ENCODE assay signal across 1 cellular context in genomic region chr15:88638626-88639372, GRCh38.
TF ChIP-seq lines count a peak whose summit lies in the region.

TSS of gene ISG20 (plus strand) at chr15:88639016. CDS start at chr15:88639367, 351 bp downstream.

TF ChIP-seq in HepG2, 621 proteins besides CTCF, POLR2A, EP300 and RAD21 (continued from another document and continues in another):
- TF ChIP-seq RERE (CRISPR knock-in tag; IDR thresholded peaks at IDR 0.05; ENCODE audit: low read depth) (no peak; the same call in 1 of the 2 replicates), SIN3A (IDR thresholded peaks at IDR 0.05; ENCODE audit: borderline replicate concordance, low read depth, low read length) (peak; percentile 63; the same call in 1 of the 2 replicates), MIER2 (CRISPR knock-in tag; IDR thresholded peaks at IDR 0.05) (peak; percentile 35; the same call in 1 of the 2 replicates), HOXD1 (CRISPR knock-in tag; IDR thresholded peaks at IDR 0.05) (peak; percentile 43; the same call in 1 of the 2 replicates), ZBED4 (CRISPR knock-in tag; IDR thresholded peaks at IDR 0.05; ENCODE audit: borderline replicate concordance) (peak; percentile 94), ZNF639 (CRISPR knock-in tag; conservative IDR thresholded peaks at IDR 0.05) (peak; percentile 74; the same call in 1 of the 2 replicates), ZNF556 (CRISPR knock-in tag; IDR thresholded peaks at IDR 0.05; ENCODE audit: borderline replicate concordance) (peak; percentile 92), NONO (IDR thresholded peaks at IDR 0.05) (no peak), NONO (CRISPR knock-in tag; conservative IDR thresholded peaks at IDR 0.05) (peak; percentile 95), ZNF337 (CRISPR knock-in tag; IDR thresholded peaks at IDR 0.05; ENCODE audit: borderline replicate concordance, low read depth) (0 out of 2 replicates have a peak, but pooled peaks have one; percentile 5), ZNF549 (CRISPR knock-in tag; IDR thresholded peaks at IDR 0.05) (no peak), ZBTB38 (CRISPR knock-in tag; IDR thresholded peaks at IDR 0.05) (peak; percentile 77; the same call in 1 of the 2 replicates), CEBPG (CRISPR knock-in tag; IDR thresholded peaks at IDR 0.05) (peak; percentile 94), KLF13 (CRISPR knock-in tag; IDR thresholded peaks at IDR 0.05) (no peak), ZFP36 (IDR thresholded peaks at IDR 0.05; ENCODE audit: borderline replicate concordance, low read depth, low read length, partially characterized antibody) (no peak), BORCS8-MEF2B (CRISPR knock-in tag; IDR thresholded peaks at IDR 0.05) (peak; percentile 76; the same call in 1 of the 2 replicates), TEF (CRISPR knock-in tag; IDR thresholded peaks at IDR 0.05) (no peak), KDM6A (CRISPR knock-in tag; IDR thresholded peaks at IDR 0.05; ENCODE audit: low read depth) (0 out of 2 replicates have a peak, but pooled peaks have one; percentile 59), ZNF577 (CRISPR knock-in tag; IDR thresholded peaks at IDR 0.05; ENCODE audit: borderline replicate concordance, low read depth) (no peak), CREBL2 (CRISPR knock-in tag; IDR thresholded peaks at IDR 0.05; ENCODE audit: borderline replicate concordance) (no peak), ZFP62 (CRISPR knock-in tag; IDR thresholded peaks at IDR 0.05) (0 out of 2 replicates have a peak, but pooled peaks have one; percentile 46), ZNF44 (CRISPR knock-in tag; IDR thresholded peaks at IDR 0.05) (no peak; the same call in 1 of the 2 replicates), AKAP8 (CRISPR knock-in tag; IDR thresholded peaks at IDR 0.05) (0 out of 2 replicates have a peak, but pooled peaks have one; percentile 58), ZZZ3 (CRISPR knock-in tag; IDR thresholded peaks at IDR 0.05; ENCODE audit: borderline replicate concordance) (peak; percentile 28; the same call in 1 of the 2 replicates)
- TF ChIP-seq, protein P1, sequence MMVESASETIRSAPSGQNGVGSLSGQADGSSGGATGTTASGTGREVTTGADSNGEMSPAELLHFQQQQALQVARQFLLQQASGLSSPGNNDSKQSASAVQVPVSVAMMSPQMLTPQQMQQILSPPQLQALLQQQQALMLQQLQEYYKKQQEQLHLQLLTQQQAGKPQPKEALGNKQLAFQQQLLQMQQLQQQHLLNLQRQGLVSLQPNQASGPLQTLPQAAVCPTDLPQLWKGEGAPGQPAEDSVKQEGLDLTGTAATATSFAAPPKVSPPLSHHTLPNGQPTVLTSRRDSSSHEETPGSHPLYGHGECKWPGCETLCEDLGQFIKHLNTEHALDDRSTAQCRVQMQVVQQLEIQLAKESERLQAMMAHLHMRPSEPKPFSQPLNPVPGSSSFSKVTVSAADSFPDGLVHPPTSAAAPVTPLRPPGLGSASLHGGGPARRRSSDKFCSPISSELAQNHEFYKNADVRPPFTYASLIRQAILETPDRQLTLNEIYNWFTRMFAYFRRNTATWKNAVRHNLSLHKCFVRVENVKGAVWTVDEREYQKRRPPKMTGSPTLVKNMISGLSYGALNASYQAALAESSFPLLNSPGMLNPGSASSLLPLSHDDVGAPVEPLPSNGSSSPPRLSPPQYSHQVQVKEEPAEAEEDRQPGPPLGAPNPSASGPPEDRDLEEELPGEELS (CRISPR knock-in tag; IDR thresholded peaks at IDR 0.05) = peak; percentile 92
- TF ChIP-seq, protein P2, sequence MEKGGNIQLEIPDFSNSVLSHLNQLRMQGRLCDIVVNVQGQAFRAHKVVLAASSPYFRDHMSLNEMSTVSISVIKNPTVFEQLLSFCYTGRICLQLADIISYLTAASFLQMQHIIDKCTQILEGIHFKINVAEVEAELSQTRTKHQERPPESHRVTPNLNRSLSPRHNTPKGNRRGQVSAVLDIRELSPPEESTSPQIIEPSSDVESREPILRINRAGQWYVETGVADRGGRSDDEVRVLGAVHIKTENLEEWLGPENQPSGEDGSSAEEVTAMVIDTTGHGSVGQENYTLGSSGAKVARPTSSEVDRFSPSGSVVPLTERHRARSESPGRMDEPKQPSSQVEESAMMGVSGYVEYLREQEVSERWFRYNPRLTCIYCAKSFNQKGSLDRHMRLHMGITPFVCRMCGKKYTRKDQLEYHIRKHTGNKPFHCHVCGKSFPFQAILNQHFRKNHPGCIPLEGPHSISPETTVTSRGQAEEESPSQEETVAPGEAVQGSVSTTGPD (CRISPR knock-in tag; IDR thresholded peaks at IDR 0.05) = no peak
- TF ChIP-seq, protein P3, sequence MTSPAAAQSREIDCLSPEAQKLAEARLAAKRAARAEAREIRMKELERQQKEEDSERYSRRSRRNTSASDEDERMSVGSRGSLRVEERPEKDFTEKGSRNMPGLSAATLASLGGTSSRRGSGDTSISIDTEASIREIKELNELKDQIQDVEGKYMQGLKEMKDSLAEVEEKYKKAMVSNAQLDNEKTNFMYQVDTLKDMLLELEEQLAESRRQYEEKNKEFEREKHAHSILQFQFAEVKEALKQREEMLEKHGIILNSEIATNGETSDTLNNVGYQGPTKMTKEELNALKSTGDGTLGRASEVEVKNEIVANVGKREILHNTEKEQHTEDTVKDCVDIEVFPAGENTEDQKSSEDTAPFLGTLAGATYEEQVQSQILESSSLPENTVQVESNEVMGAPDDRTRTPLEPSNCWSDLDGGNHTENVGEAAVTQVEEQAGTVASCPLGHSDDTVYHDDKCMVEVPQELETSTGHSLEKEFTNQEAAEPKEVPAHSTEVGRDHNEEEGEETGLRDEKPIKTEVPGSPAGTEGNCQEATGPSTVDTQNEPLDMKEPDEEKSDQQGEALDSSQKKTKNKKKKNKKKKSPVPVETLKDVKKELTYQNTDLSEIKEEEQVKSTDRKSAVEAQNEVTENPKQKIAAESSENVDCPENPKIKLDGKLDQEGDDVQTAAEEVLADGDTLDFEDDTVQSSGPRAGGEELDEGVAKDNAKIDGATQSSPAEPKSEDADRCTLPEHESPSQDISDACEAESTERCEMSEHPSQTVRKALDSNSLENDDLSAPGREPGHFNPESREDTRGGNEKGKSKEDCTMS (CRISPR knock-in tag; conservative IDR thresholded peaks at IDR 0.05) = no peak
- TF ChIP-seq, protein P4, sequence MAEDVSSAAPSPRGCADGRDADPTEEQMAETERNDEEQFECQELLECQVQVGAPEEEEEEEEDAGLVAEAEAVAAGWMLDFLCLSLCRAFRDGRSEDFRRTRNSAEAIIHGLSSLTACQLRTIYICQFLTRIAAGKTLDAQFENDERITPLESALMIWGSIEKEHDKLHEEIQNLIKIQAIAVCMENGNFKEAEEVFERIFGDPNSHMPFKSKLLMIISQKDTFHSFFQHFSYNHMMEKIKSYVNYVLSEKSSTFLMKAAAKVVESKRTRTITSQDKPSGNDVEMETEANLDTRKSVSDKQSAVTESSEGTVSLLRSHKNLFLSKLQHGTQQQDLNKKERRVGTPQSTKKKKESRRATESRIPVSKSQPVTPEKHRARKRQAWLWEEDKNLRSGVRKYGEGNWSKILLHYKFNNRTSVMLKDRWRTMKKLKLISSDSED (CRISPR knock-in tag; IDR thresholded peaks at IDR 0.05) = no peak
- TF ChIP-seq, protein P5, sequence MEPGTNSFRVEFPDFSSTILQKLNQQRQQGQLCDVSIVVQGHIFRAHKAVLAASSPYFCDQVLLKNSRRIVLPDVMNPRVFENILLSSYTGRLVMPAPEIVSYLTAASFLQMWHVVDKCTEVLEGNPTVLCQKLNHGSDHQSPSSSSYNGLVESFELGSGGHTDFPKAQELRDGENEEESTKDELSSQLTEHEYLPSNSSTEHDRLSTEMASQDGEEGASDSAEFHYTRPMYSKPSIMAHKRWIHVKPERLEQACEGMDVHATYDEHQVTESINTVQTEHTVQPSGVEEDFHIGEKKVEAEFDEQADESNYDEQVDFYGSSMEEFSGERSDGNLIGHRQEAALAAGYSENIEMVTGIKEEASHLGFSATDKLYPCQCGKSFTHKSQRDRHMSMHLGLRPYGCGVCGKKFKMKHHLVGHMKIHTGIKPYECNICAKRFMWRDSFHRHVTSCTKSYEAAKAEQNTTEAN (CRISPR knock-in tag; conservative IDR thresholded peaks at IDR 0.05) = peak; percentile 65; the same call in 1 of the 2 replicates
